1 cellular context compared by ENCODE assay signal in the genomic region with DNA sequence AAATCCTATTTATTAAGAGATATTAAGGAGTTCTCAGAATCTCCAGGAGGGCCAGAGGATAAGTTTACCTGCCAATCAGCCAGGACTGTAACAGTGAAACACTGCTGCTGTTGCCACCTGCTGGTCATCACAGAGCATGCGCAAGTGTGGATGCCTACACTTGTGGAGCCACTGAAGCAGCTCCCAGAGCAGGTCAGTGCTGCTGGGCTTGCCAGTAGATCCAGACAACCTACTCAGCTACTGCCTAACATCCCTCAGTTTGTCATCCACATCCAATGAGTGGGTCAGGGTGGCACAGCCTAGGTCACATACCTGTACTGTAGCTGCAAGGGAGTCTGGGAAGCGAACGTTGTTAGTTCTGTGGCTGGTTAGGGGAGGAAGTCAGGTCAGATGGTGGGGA.
TF ChIP-seq lines count a peak whose summit lies in the region.

No MANE protein-coding gene starts in this region.

TF ChIP-seq in HepG2, 621 proteins besides CTCF, POLR2A, EP300 and RAD21 (continued from another document and continues in another):
- no peak for TF ChIP-seq BCL3 (CRISPR knock-in tag; IDR thresholded peaks at IDR 0.05)
- peak; percentile 54; the same call in 1 of the 2 replicates for TF ChIP-seq AHR (CRISPR knock-in tag; IDR thresholded peaks at IDR 0.05)
- TF ChIP-seq, protein P1, sequence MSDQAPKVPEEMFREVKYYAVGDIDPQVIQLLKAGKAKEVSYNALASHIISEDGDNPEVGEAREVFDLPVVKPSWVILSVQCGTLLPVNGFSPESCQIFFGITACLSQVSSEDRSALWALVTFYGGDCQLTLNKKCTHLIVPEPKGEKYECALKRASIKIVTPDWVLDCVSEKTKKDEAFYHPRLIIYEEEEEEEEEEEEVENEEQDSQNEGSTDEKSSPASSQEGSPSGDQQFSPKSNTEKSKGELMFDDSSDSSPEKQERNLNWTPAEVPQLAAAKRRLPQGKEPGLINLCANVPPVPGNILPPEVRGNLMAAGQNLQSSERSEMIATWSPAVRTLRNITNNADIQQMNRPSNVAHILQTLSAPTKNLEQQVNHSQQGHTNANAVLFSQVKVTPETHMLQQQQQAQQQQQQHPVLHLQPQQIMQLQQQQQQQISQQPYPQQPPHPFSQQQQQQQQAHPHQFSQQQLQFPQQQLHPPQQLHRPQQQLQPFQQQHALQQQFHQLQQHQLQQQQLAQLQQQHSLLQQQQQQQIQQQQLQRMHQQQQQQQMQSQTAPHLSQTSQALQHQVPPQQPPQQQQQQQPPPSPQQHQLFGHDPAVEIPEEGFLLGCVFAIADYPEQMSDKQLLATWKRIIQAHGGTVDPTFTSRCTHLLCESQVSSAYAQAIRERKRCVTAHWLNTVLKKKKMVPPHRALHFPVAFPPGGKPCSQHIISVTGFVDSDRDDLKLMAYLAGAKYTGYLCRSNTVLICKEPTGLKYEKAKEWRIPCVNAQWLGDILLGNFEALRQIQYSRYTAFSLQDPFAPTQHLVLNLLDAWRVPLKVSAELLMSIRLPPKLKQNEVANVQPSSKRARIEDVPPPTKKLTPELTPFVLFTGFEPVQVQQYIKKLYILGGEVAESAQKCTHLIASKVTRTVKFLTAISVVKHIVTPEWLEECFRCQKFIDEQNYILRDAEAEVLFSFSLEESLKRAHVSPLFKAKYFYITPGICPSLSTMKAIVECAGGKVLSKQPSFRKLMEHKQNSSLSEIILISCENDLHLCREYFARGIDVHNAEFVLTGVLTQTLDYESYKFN (CRISPR knock-in tag; conservative IDR thresholded peaks at IDR 0.05) = 0 out of 2 replicates have a peak, but pooled peaks have one; percentile 13
- TF ChIP-seq CCDC6 (CRISPR knock-in tag; IDR thresholded peaks at IDR 0.05) = peak; percentile 40; the same call in 1 of the 2 replicates
- peak; percentile 72 for TF ChIP-seq SALL1 (CRISPR knock-in tag; IDR thresholded peaks at IDR 0.05)
- peak; percentile 22; the same call in 1 of the 2 replicates for TF ChIP-seq RXRB (CRISPR knock-in tag; IDR thresholded peaks at IDR 0.05; ENCODE audit: borderline replicate concordance)
- TF ChIP-seq BORCS8-MEF2B (CRISPR knock-in tag; IDR thresholded peaks at IDR 0.05) = 0 out of 2 replicates have a peak, but pooled peaks have one; percentile 30
- peak; percentile 59; the same call in 1 of the 2 replicates for TF ChIP-seq ERF (CRISPR knock-in tag; IDR thresholded peaks at IDR 0.05)
- peak; percentile 64; the same call in 1 of the 2 replicates for TF ChIP-seq ZBTB38 (CRISPR knock-in tag; IDR thresholded peaks at IDR 0.05)
- TF ChIP-seq, protein P2, sequence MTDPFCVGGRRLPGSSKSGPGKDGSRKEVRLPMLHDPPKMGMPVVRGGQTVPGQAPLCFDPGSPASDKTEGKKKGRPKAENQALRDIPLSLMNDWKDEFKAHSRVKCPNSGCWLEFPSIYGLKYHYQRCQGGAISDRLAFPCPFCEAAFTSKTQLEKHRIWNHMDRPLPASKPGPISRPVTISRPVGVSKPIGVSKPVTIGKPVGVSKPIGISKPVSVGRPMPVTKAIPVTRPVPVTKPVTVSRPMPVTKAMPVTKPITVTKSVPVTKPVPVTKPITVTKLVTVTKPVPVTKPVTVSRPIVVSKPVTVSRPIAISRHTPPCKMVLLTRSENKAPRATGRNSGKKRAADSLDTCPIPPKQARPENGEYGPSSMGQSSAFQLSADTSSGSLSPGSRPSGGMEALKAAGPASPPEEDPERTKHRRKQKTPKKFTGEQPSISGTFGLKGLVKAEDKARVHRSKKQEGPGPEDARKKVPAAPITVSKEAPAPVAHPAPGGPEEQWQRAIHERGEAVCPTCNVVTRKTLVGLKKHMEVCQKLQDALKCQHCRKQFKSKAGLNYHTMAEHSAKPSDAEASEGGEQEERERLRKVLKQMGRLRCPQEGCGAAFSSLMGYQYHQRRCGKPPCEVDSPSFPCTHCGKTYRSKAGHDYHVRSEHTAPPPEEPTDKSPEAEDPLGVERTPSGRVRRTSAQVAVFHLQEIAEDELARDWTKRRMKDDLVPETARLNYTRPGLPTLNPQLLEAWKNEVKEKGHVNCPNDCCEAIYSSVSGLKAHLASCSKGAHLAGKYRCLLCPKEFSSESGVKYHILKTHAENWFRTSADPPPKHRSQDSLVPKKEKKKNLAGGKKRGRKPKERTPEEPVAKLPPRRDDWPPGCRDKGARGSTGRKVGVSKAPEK (CRISPR knock-in tag; IDR thresholded peaks at IDR 0.05; ENCODE audit: borderline replicate concordance) = 0 out of 2 replicates have a peak, but pooled peaks have one; percentile 52
- peak; percentile 89 for TF ChIP-seq ZNF280D (CRISPR knock-in tag; IDR thresholded peaks at IDR 0.05)
- peak; percentile 48; the same call in 1 of the 2 replicates for TF ChIP-seq FOSL2 (CRISPR knock-in tag; IDR thresholded peaks at IDR 0.05)
- no peak for TF ChIP-seq ZBED4 (CRISPR knock-in tag; IDR thresholded peaks at IDR 0.05; ENCODE audit: borderline replicate concordance)
- TF ChIP-seq ZSCAN31 (CRISPR knock-in tag; IDR thresholded peaks at IDR 0.05; ENCODE audit: low read depth) = peak; percentile 30; the same call in 1 of the 2 replicates
- peak; percentile 44; the same call in 1 of the 2 replicates for TF ChIP-seq THRA (CRISPR knock-in tag; IDR thresholded peaks at IDR 0.05; ENCODE audit: borderline replicate concordance)
- TF ChIP-seq ATF2 (CRISPR knock-in tag; IDR thresholded peaks at IDR 0.05) = 0 out of 2 replicates have a peak, but pooled peaks have one; percentile 49
- TF ChIP-seq CHD2 (IDR thresholded peaks at IDR 0.05; ENCODE audit: low read depth, low read length) = no peak
- peak; percentile 16; the same call in 1 of the 2 replicates for TF ChIP-seq MEIS2 (CRISPR knock-in tag; IDR thresholded peaks at IDR 0.05)
- TF ChIP-seq CEBPB (IDR thresholded peaks at IDR 0.05; ENCODE audit: borderline replicate concordance, low read depth, low read length) = no peak
- TF ChIP-seq ZMYM3 (CRISPR knock-in tag; IDR thresholded peaks at IDR 0.05) = peak; percentile 69; the same call in 1 of the 2 replicates
- TF ChIP-seq, protein P3, sequence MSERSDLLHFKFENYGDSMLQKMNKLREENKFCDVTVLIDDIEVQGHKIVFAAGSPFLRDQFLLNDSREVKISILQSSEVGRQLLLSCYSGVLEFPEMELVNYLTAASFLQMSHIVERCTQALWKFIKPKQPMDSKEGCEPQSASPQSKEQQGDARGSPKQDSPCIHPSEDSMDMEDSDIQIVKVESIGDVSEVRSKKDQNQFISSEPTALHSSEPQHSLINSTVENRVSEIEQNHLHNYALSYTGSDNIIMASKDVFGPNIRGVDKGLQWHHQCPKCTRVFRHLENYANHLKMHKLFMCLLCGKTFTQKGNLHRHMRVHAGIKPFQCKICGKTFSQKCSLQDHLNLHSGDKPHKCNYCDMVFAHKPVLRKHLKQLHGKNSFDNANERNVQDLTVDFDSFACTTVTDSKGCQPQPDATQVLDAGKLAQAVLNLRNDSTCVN (CRISPR knock-in tag; IDR thresholded peaks at IDR 0.05; ENCODE audit: borderline replicate concordance) = no peak
- TF ChIP-seq TEAD3 (CRISPR knock-in tag; optimal IDR thresholded peaks at IDR 0.05; ENCODE audit: borderline replicate concordance) = peak; percentile 21
- 0 out of 2 replicates have a peak, but pooled peaks have one; percentile 23 for TF ChIP-seq BCL6 (CRISPR knock-in tag; IDR thresholded peaks at IDR 0.05)
- TF ChIP-seq ZMYM4 (CRISPR knock-in tag; IDR thresholded peaks at IDR 0.05) = peak; percentile 77
- no peak for TF ChIP-seq SIN3A (IDR thresholded peaks at IDR 0.05; ENCODE audit: borderline replicate concordance, low read depth, low read length)
- TF ChIP-seq, protein P4, sequence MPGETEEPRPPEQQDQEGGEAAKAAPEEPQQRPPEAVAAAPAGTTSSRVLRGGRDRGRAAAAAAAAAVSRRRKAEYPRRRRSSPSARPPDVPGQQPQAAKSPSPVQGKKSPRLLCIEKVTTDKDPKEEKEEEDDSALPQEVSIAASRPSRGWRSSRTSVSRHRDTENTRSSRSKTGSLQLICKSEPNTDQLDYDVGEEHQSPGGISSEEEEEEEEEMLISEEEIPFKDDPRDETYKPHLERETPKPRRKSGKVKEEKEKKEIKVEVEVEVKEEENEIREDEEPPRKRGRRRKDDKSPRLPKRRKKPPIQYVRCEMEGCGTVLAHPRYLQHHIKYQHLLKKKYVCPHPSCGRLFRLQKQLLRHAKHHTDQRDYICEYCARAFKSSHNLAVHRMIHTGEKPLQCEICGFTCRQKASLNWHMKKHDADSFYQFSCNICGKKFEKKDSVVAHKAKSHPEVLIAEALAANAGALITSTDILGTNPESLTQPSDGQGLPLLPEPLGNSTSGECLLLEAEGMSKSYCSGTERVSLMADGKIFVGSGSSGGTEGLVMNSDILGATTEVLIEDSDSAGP (CRISPR knock-in tag; IDR thresholded peaks at IDR 0.05; ENCODE audit: borderline replicate concordance) = peak; percentile 68; the same call in 1 of the 2 replicates
- TF ChIP-seq ZNF430 (CRISPR knock-in tag; IDR thresholded peaks at IDR 0.05) = no peak
